Comparison of ENCODE assay signal across 8 cellular contexts in genomic region chr19:9793051-9793591, GRCh38. TPM values are rescaled to one million over a fixed set of nuclear protein-coding genes. Genes with fewer than 3 reads are reported as not detected.
A peak's percentile ranks its signal among the peaks of the same experiment; 100 is the strongest.
DNase-seq lines count a peak whose midpoint lies in the region; ATAC-seq and TF ChIP-seq lines count a peak whose summit lies in the region.

No MANE protein-coding gene starts in this region.

- peaks cover 5% of the 10 kb centered on the region for H3K27me3 ChIP-seq in neural progenitor cell

- peaks cover 12% of the 10 kb centered on the region for H3K4me1 ChIP-seq in neural progenitor cell

- peaks cover 31% of the 10 kb centered on the region for H3F3A ChIP-seq in neural progenitor cell (ENCODE audit: low read depth)

- no peaks in the 10 kb centered on the region for H3K27me3 Mint-ChIP-seq in activated T-helper 2 cell treated with anti-CD3 and anti-CD28 coated beads, Interferon-gamma antibody, Interleukin-2, Interleukin-4, amounts not matched to agents 10 μg/mL and 5 μg/mL and 100 μg/mL, durations not matched to agents 14 hours and 24 hours and 36 hours (ENCODE audit: low read depth)
- peaks cover 2% of the 10 kb centered on the region for H3K27me3 Mint-ChIP-seq in neural progenitor cell (ENCODE audit: insufficient read depth, low read depth)

- H3K4me3 Mint-ChIP-seq in activated T-helper 2 cell treated with anti-CD3 and anti-CD28 coated beads, Interferon-gamma antibody, Interleukin-2, Interleukin-4, amounts not matched to agents 10 μg/mL and 5 μg/mL and 100 μg/mL, durations not matched to agents 14 hours and 24 hours and 36 hours (ENCODE audit: low read depth): peak overlapping the region; percentile 82
- H3K4me3 Mint-ChIP-seq in neural progenitor cell: peak overlapping the region; percentile 87

- H3K27ac Mint-ChIP-seq in activated T-helper 2 cell treated with anti-CD3 and anti-CD28 coated beads, Interferon-gamma antibody, Interleukin-2, Interleukin-4, amounts not matched to agents 10 μg/mL and 5 μg/mL and 100 μg/mL, durations not matched to agents 14 hours and 24 hours and 36 hours: peak overlapping the region; percentile 93
- peak overlapping the region; percentile 19 for H3K27ac Mint-ChIP-seq in neural progenitor cell

- no peaks in the 10 kb centered on the region for H3K9me3 Mint-ChIP-seq in activated T-helper 2 cell treated with anti-CD3 and anti-CD28 coated beads, Interferon-gamma antibody, Interleukin-2, Interleukin-4, amounts not matched to agents 10 μg/mL and 5 μg/mL and 100 μg/mL, durations not matched to agents 14 hours and 24 hours and 36 hours
- H3K9me3 Mint-ChIP-seq in neural progenitor cell: no peaks in the 10 kb centered on the region

- peak overlapping the region; percentile 99 for H2AFZ ChIP-seq in neural progenitor cell (replicated peaks)

- no peaks in the 10 kb centered on the region for H4K20me1 ChIP-seq in neural progenitor cell (ENCODE audit: low read depth)

- intact Hi-C loops in activated T-helper 2 cell treated with anti-CD3 and anti-CD28 coated beads, Interferon-gamma antibody, Interleukin-2, Interleukin-4, amounts not matched to agents 10 μg/mL and 5 μg/mL and 100 μg/mL, durations not matched to agents 14 hours and 24 hours and 36 hours (cut with micrococcal nuclease): loop anchor here (2.0 to 5.0 kb wide), 2 partner anchors 208 to 586 kb away; partner anchors contain the start of gene ZNF121

- H3K36me3 Mint-ChIP-seq in activated T-helper 2 cell treated with anti-CD3 and anti-CD28 coated beads, Interferon-gamma antibody, Interleukin-2, Interleukin-4, amounts not matched to agents 10 μg/mL and 5 μg/mL and 100 μg/mL, durations not matched to agents 14 hours and 24 hours and 36 hours (ENCODE audit: low read depth): peaks cover 6% of the 10 kb centered on the region
- H3K36me3 Mint-ChIP-seq in neural progenitor cell: no peaks in the 10 kb centered on the region

- in situ Hi-C loops in G401 (cut with HindIII; ENCODE audit: low sequenced_read_pairs): no loop called here

- DNase-seq in G401 (ENCODE audit: low spot score) (peak; percentile 46), NCI-H2227 (lab: John Stamatoyannopoulos, UW; ENCODE audit: unreplicated experiment) (peak; percentile 71), fibroblast of pulmonary artery (ENCODE audit: low read depth) (peak; percentile 61), neural progenitor cell (ENCODE audit: low spot score) (no peak), stromal cell of bone marrow (ENCODE audit: low read depth) (peak; percentile 18), SIG-M5 treated with dmso at 0.1 percent for 504 hours (lab: John Stamatoyannopoulos, UW; ENCODE audit: unreplicated experiment) (no peak)
- DNase-seq in activated T-helper 2 cell treated with anti-CD3 and anti-CD28 coated beads, Interferon-gamma antibody, Interleukin-2, Interleukin-4, amounts not matched to agents 10 μg/mL and 5 μg/mL and 100 μg/mL, durations not matched to agents 14 hours and 24 hours and 36 hours (ENCODE audit: low spot score): no peak

- H3K4me2 ChIP-seq in neural progenitor cell: peak overlapping the region; percentile 76

- TF ChIP-seq CTCF in fibroblast of pulmonary artery (IDR thresholded peaks at IDR 0.05; ENCODE audit: low read length, missing control alignments) (no peak), neural progenitor cell (IDR thresholded peaks at IDR 0.05) (no peak)

- H3K9me3 ChIP-seq in neural progenitor cell (ENCODE audit: low read depth): no peaks in the 10 kb centered on the region

- peak overlapping the region; percentile 84 for H3K4me3 ChIP-seq in fibroblast of pulmonary artery (replicated peaks; ENCODE audit: low read depth, low read length)
- H3K4me3 ChIP-seq in neural progenitor cell: peak overlapping the region; percentile 88

- H3K79me2 ChIP-seq in neural progenitor cell (ENCODE audit: low read depth): no peaks in the 10 kb centered on the region

- peaks cover 26% of the 10 kb centered on the region for H3K4me1 Mint-ChIP-seq in activated T-helper 2 cell treated with anti-CD3 and anti-CD28 coated beads, Interferon-gamma antibody, Interleukin-2, Interleukin-4, amounts not matched to agents 10 μg/mL and 5 μg/mL and 100 μg/mL, durations not matched to agents 14 hours and 24 hours and 36 hours (ENCODE audit: low read depth)
- peaks cover 15% of the 10 kb centered on the region for H3K4me1 Mint-ChIP-seq in neural progenitor cell

- no peak overlapping the region for H3K27ac ChIP-seq in neural progenitor cell

- no peak for ATAC-seq in GM21390 (IDR thresholded peaks at IDR 0.05; ENCODE audit: unreplicated experiment)

- no peaks in the 10 kb centered on the region for H3K36me3 ChIP-seq in neural progenitor cell

- H3K9ac ChIP-seq in neural progenitor cell: no peak overlapping the region

RNA-seq across cellular contexts. Expression of gene ZNF846, which starts 24.6 kb away (rescaled TPM):
- total RNA-seq in G401 (2014; rRNA removed; shearing (Covaris generic)): 6.2 and 12.6 TPM in 2 replicates
- 3.2 and 3.7 TPM in 2 replicates for total RNA-seq in activated T-helper 2 cell treated with anti-CD3 and anti-CD28 coated beads, Interferon-gamma antibody, Interleukin-2, Interleukin-4, amounts not matched to agents 10 μg/mL and 5 μg/mL and 100 μg/mL, durations not matched to agents 14 hours and 24 hours and 36 hours
- total RNA-seq in neural progenitor cell (ENCODE audit: low replicate concordance): 13.1 and 18.0 TPM in 2 replicates

RNA-seq across cellular contexts. Expression of gene FBXL12, which starts 25.8 kb away (rescaled TPM):
- 23.4 and 32.4 TPM in 2 replicates for total RNA-seq in G401 (2014; rRNA removed; shearing (Covaris generic))
- total RNA-seq in activated T-helper 2 cell treated with anti-CD3 and anti-CD28 coated beads, Interferon-gamma antibody, Interleukin-2, Interleukin-4, amounts not matched to agents 10 μg/mL and 5 μg/mL and 100 μg/mL, durations not matched to agents 14 hours and 24 hours and 36 hours: 23.4 and 23.7 TPM in 2 replicates
- total RNA-seq in neural progenitor cell (ENCODE audit: low replicate concordance): 9.9 and 27.3 TPM in 2 replicates

RNA-seq across cellular contexts. Expression of gene UBL5, which starts 34.6 kb away (rescaled TPM):
- total RNA-seq in G401 (2014; rRNA removed; shearing (Covaris generic)): 338 and 361 TPM in 2 replicates
- total RNA-seq in activated T-helper 2 cell treated with anti-CD3 and anti-CD28 coated beads, Interferon-gamma antibody, Interleukin-2, Interleukin-4, amounts not matched to agents 10 μg/mL and 5 μg/mL and 100 μg/mL, durations not matched to agents 14 hours and 24 hours and 36 hours: 331 and 335 TPM in 2 replicates
- 628 and 652 TPM in 2 replicates for total RNA-seq in neural progenitor cell (ENCODE audit: low replicate concordance)

RNA-seq across cellular contexts. Expression of gene PIN1, which starts 42.0 kb away (rescaled TPM):
- 222 and 282 TPM in 2 replicates for total RNA-seq in G401 (2014; rRNA removed; shearing (Covaris generic))
- total RNA-seq in activated T-helper 2 cell treated with anti-CD3 and anti-CD28 coated beads, Interferon-gamma antibody, Interleukin-2, Interleukin-4, amounts not matched to agents 10 μg/mL and 5 μg/mL and 100 μg/mL, durations not matched to agents 14 hours and 24 hours and 36 hours: 84.3 and 87.3 TPM in 2 replicates
- 43.4 and 141 TPM in 2 replicates for total RNA-seq in neural progenitor cell (ENCODE audit: low replicate concordance)

Comparison
In these comparisons a context has a peak if more than half of its experiments do, and no peak if none do; other contexts are left out.
1. DNase-seq: peak in G401 (single experiment), NCI-H2227 (single experiment), fibroblast of pulmonary artery (single experiment) and stromal cell of bone marrow (single experiment); none in activated T-helper 2 cell treated with anti-CD3 and anti-CD28 coated beads, Interferon-gamma antibody, Interleukin-2, Interleukin-4, amounts not matched to agents 10 μg/mL and 5 μg/mL and 100 μg/mL, durations not matched to agents 14 hours and 24 hours and 36 hours (single experiment), neural progenitor cell (single experiment) and SIG-M5 treated with dmso at 0.1 percent for 504 hours (single experiment).